Comparison of ENCODE assay signal across 10 cellular contexts in genomic region chr20:51768759-51769517, GRCh38. TPM values are rescaled to one million over a fixed set of nuclear protein-coding genes. Genes with fewer than 3 reads are reported as not detected.
DNase-seq lines count a peak whose midpoint lies in the region; ATAC-seq, FAIRE-seq and TF ChIP-seq lines count a peak whose summit lies in the region.
"Had no signal": no experiment of that assay in that cellular context is flagged by ENCODE, and none has a peak within 500 bp of the region (broad histone marks: within the 10 kb centered on the region; RNA-seq: fewer than 3 reads in every experiment).

No MANE protein-coding gene starts in this region.

- no peak overlapping the region for H3K27ac Mint-ChIP-seq in activated naive CD8-positive, alpha-beta T cell

- peak overlapping the region; percentile 0 to 32 for H3K27ac ChIP-seq in liver (ENCODE audit: low read depth in 1 of 2, low read length in 2 of 2)

- WGBS in liver: 45% methylated on average over 16 of the region's 16 CpGs
- WGBS in lower leg skin, 2 donors: 35 to 43% methylated on average over 12 of the region's 16 CpGs

- TF ChIP-seq RAD21 in liver (IDR thresholded peaks at IDR 0.05): no peak

- H3K9me3 Mint-ChIP-seq in activated naive CD8-positive, alpha-beta T cell (ENCODE audit: low read depth): no peaks in the 10 kb centered on the region

- TF ChIP-seq CTCF in liver (IDR thresholded peaks at IDR 0.05; ENCODE audit: low read depth, low read length, missing input control) (no peak), lower leg skin (IDR thresholded peaks at IDR 0.05) (no peak)

- no peak for ATAC-seq in HG02885 (IDR thresholded peaks at IDR 0.05; ENCODE audit: poor library complexity, unreplicated experiment)
- ATAC-seq in HG02970 (IDR thresholded peaks at IDR 0.05; ENCODE audit: low FRiP score, unreplicated experiment): no peak

- peak; percentile 67 for FAIRE-seq in urothelium cell line (lab: Jason Lieb, UNC)
- FAIRE-seq: G401.6 had no signal

- intact Hi-C loops in lower leg skin (cut with DNase I; ENCODE audit: low total_unique reads): no loop called here

- no peaks in the 10 kb centered on the region for H3K9me3 ChIP-seq in liver (ENCODE audit: control insufficient read depth in 4 of 4, low read length in 3 of 4)

- peak; percentile 10 for DNase-seq in stimulated activated CD4-positive, alpha-beta T cell treated with anti-CD3 and anti-CD28 coated beads, Interleukin-15, amount 100 ng/mL, for 24 hours
- DNase-seq in stimulated activated CD4-positive, alpha-beta T cell treated with anti-CD3 and anti-CD28 coated beads, Interleukin-2, amount 100 ng/mL, for 48 hours: no peak
- DNase-seq in urothelium cell line (ENCODE audit: low spot score) (peak; percentile 35), lower leg skin (ENCODE audit: low spot score in 2 of 2) (no peak)
- DNase-seq: NCI-H1048 had no signal

- no peak overlapping the region for H3K9ac ChIP-seq in liver (ENCODE audit: low read depth in 1 of 2, low read length in 2 of 2)

- peaks cover 11% of the 10 kb centered on the region for H3K4me1 Mint-ChIP-seq in activated naive CD8-positive, alpha-beta T cell (ENCODE audit: low read depth)

- no peaks in the 10 kb centered on the region for H3K36me3 ChIP-seq in liver (ENCODE audit: control insufficient read depth in 4 of 4, insufficient read depth in 3 of 4, low read depth in 1 of 4, low read length in 3 of 4)

- peak overlapping the region; percentile 81 for H3K4me3 Mint-ChIP-seq in activated naive CD8-positive, alpha-beta T cell

- peak overlapping the region in 1 of 3 donors; percentile 86 for H3K4me3 ChIP-seq in liver (ENCODE audit: low read depth in 1 of 3, low read length in 3 of 3)
- H3K4me3 ChIP-seq in lower leg skin (ENCODE audit: low read depth, poor library complexity, severe bottlenecking): no peak overlapping the region

- H3K4me1 ChIP-seq in liver (ENCODE audit: control insufficient read depth in 4 of 4, insufficient read depth in 4 of 4, low read length in 3 of 4): peaks cover 0 to 7% (median 2%) of the 10 kb centered on the region in 4 donors

- H3K27me3 Mint-ChIP-seq in activated naive CD8-positive, alpha-beta T cell: peaks cover 15% of the 10 kb centered on the region

- no peak for TF ChIP-seq POLR2A in lower leg skin (IDR thresholded peaks at IDR 0.05)

- H3K27me3 ChIP-seq in liver (ENCODE audit: control insufficient read depth in 4 of 4, insufficient read depth in 4 of 4, low read length in 3 of 4): no peaks in the 10 kb centered on the region

- no peaks in the 10 kb centered on the region for H3K36me3 Mint-ChIP-seq in activated naive CD8-positive, alpha-beta T cell

TF ChIP-seq in liver, 16 proteins besides CTCF, POLR2A, EP300 and RAD21:
- no peak for TF ChIP-seq JUND (IDR thresholded peaks at IDR 0.05)
- no peak for TF ChIP-seq HNF4G (IDR thresholded peaks at IDR 0.05)
- TF ChIP-seq, protein P1, sequence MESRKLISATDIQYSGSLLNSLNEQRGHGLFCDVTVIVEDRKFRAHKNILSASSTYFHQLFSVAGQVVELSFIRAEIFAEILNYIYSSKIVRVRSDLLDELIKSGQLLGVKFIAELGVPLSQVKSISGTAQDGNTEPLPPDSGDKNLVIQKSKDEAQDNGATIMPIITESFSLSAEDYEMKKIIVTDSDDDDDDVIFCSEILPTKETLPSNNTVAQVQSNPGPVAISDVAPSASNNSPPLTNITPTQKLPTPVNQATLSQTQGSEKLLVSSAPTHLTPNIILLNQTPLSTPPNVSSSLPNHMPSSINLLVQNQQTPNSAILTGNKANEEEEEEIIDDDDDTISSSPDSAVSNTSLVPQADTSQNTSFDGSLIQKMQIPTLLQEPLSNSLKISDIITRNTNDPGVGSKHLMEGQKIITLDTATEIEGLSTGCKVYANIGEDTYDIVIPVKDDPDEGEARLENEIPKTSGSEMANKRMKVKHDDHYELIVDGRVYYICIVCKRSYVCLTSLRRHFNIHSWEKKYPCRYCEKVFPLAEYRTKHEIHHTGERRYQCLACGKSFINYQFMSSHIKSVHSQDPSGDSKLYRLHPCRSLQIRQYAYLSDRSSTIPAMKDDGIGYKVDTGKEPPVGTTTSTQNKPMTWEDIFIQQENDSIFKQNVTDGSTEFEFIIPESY (IDR thresholded peaks at IDR 0.05): no peak
- TF ChIP-seq FOXA2 (IDR thresholded peaks at IDR 0.05): no peak

RNA-seq across cellular contexts. Expression of gene ATP9A, which starts 0.7 kb away (rescaled TPM):
- total RNA-seq in liver (10 to 100 TPM; 14.7 to 16.7 TPM), lower leg skin (10 to 100 TPM; 14.1 to 23.6 (median 16.1) TPM)
- polyA plus RNA-seq in liver: 1 to 10 TPM; 2.4 to 5.1 TPM

RNA-seq across cellular contexts. Expression of gene SALL4, which starts 33.4 kb away (rescaled TPM):
- total RNA-seq in liver: 1 to 10 TPM; 2.0 to 3.6 TPM
- polyA plus RNA-seq in liver: under 1 TPM; 0.16 to 0.71 TPM
- total RNA-seq in lower leg skin: under 1 TPM in 3 of 4 donors, not detected in 1; 0.13 to 0.34 (median 0.21) TPM

Comparison
In these comparisons a context has a peak if more than half of its experiments do, and no peak if none do; other contexts are left out.
1. DNase-seq: peak in stimulated activated CD4-positive, alpha-beta T cell treated with anti-CD3 and anti-CD28 coated beads, Interleukin-15, amount 100 ng/mL, for 24 hours (single experiment) and urothelium cell line (single experiment); none in stimulated activated CD4-positive, alpha-beta T cell treated with anti-CD3 and anti-CD28 coated beads, Interleukin-2, amount 100 ng/mL, for 48 hours (0 of 2) and lower leg skin (0 of 2).